17 cellular contexts compared by ENCODE assay signal in the genomic region with DNA sequence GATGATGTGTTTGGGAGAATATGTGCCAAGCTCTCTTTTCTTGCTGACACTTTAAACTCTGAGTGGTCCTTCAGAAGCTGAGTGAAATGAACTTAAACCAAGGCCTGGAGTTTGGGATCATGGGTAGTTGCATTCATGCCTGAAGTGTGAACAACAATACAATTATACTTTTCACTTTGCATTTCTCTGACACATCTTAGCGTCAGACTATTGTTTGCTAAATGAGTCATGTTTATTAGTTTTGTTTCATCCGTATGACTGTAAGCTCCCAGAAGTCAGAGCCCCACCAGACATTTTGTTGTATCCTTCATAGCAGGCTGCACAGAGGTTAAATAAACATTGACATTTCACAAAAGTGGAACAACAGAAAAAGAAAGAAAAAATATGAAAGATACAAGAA.
DNase-seq lines count a peak whose midpoint lies in the region; ATAC-seq and TF ChIP-seq lines count a peak whose summit lies in the region.
"Had no signal": no experiment of that assay in that cellular context is flagged by ENCODE, and none has a peak within 500 bp of the region (broad histone marks: within the 10 kb centered on the region; RNA-seq: fewer than 3 reads in every experiment).

No MANE protein-coding gene starts in this region.

- H4K91ac ChIP-seq in neuronal stem cell (ENCODE audit: low read depth, low read length, poor library complexity), result no peak overlapping the region

- H3K4me2 ChIP-seq in neuronal stem cell (ENCODE audit: insufficient read depth, low read length, poor library complexity, severe bottlenecking) (no peak overlapping the region), SK-N-SH (no peak overlapping the region)

- H3K9me3 ChIP-seq in neuronal stem cell (replicated peaks in 1 of 2; ENCODE audit: control insufficient read depth in 2 of 2, insufficient read depth in 1 of 2, low read depth in 1 of 2, low read length in 2 of 2) (no peaks in the 10 kb centered on the region), SK-N-SH (no peaks in the 10 kb centered on the region)
- H3K9me3 ChIP-seq: sigmoid colon, upper lobe of right lung had no signal

- H2BK12ac ChIP-seq in neuronal stem cell (ENCODE audit: low read length), result no peak overlapping the region

- H3K4ac ChIP-seq in neuronal stem cell (ENCODE audit: low read length), result no peak overlapping the region

- H3K4me3 ChIP-seq in astrocyte of the cerebellum (ENCODE audit: low read depth, low read length) (no peak overlapping the region), neuronal stem cell (ENCODE audit: low read length in 2 of 2) (no peak overlapping the region), SK-N-SH (ENCODE audit: low read depth in 2 of 2, low read length in 1 of 2) (no peak overlapping the region)
- H3K4me3 ChIP-seq: sigmoid colon, upper lobe of right lung had no signal

- no peak for TF ChIP-seq RAD21 in SK-N-SH (IDR thresholded peaks at IDR 0.05; ENCODE audit: low read length)

- no peaks in the 10 kb centered on the region for H3K79me2 ChIP-seq in SK-N-SH (ENCODE audit: insufficient read depth)

- H3K4me1 ChIP-seq in neuronal stem cell (ENCODE audit: control insufficient read depth in 2 of 2, insufficient read depth in 1 of 2, low read depth in 1 of 2, low read length in 2 of 2) (peaks cover 0 to 2% of the 10 kb centered on the region in 2 donors), SK-N-SH (ENCODE audit: control insufficient read depth in 1 of 2, insufficient read depth in 2 of 2, low read depth in 1 of 2, low read length in 1 of 2) (peaks cover 0 to 7% of the 10 kb centered on the region in 2 experiments; a peak in 2 of 4 replicates)
- H3K4me1 ChIP-seq: upper lobe of right lung had no signal

- POLR2A ChIA-PET in SK-N-SH (lab: Yijun Ruan, JAX), result no interaction called here

- no peaks in the 10 kb centered on the region for H3K27me3 ChIP-seq in neuronal stem cell (ENCODE audit: control insufficient read depth in 3 of 3, insufficient read depth in 3 of 3, low read depth in 1 of 3, low read length in 3 of 3)
- H3K27me3 ChIP-seq in SK-N-SH (ENCODE audit: insufficient read depth), result no peaks in the 10 kb centered on the region
- H3K27me3 ChIP-seq: sigmoid colon, upper lobe of right lung had no signal

- DNase-seq in AG20443 (ENCODE audit: low spot score), result peak; percentile 9
- DNase-seq in HPDE6-E6E7 (ENCODE audit: extremely low spot score), result peak; percentile 36
- peak; percentile 1 for DNase-seq in astrocyte of the cerebellum (ENCODE audit: low read depth)
- peak; percentile 3 for DNase-seq in iris pigment epithelial cell (ENCODE audit: low read depth)
- no peak for DNase-seq in neuronal stem cell (ENCODE audit: low spot score)
- no peak for DNase-seq in SK-N-SH
- DNase-seq in stimulated activated naive CD4-positive, alpha-beta T cell treated with Interleukin-2 at 50 U/mL for 16 hours (lab: John Stamatoyannopoulos, UW), result no peak
- DNase-seq: activated CD4-positive, alpha-beta T cell treated with anti-CD3 and anti-CD28 coated beads for 48 hours; activated T-cell treated with anti-CD3 and anti-CD28 coated beads, Interleukin-2, amount 50 U/mL, for 4 hours; H7; mesenchymal stem cell; NCI-H187 treated with DMSO at 0.1 percent for 48 hours; NCI-H748 treated with DMSO at 0.1 percent for 48 hours; sigmoid colon; upper lobe of right lung had no signal

- H3K36me3 ChIP-seq in neuronal stem cell (replicated peaks in 1 of 2; ENCODE audit: control insufficient read depth in 2 of 2, insufficient read depth in 2 of 2, low read length in 2 of 2) (no peaks in the 10 kb centered on the region), SK-N-SH (replicated peaks in 1 of 2; ENCODE audit: control insufficient read depth in 1 of 2, insufficient read depth in 2 of 2, low read length in 1 of 2) (no peaks in the 10 kb centered on the region)
- H3K36me3 ChIP-seq: sigmoid colon, upper lobe of right lung had no signal

- H3K9ac ChIP-seq in neuronal stem cell (ENCODE audit: low read depth, low read length, poor library complexity) (no peak overlapping the region), SK-N-SH (no peak overlapping the region)

- no peak overlapping the region for H2BK15ac ChIP-seq in neuronal stem cell (ENCODE audit: low read length)

- no peak overlapping the region for H2AK5ac ChIP-seq in neuronal stem cell (ENCODE audit: low read depth, low read length)

- H2BK5ac ChIP-seq in neuronal stem cell (ENCODE audit: low read length), result no peak overlapping the region

- H3K14ac ChIP-seq in neuronal stem cell (ENCODE audit: low read length), result no peak overlapping the region

- H3K9me2 ChIP-seq in SK-N-SH, result no peaks in the 10 kb centered on the region

- no peak overlapping the region for H4K8ac ChIP-seq in neuronal stem cell (ENCODE audit: low read depth, low read length)

- WGBS in neuronal stem cell (ENCODE audit: extremely low coverage in 2 of 2, insufficient read length in 2 of 2, insufficient replicate concordance in 1 of 2), 2 donors, result no CpG with 5 or more reads among the region's 2 CpGs
- WGBS in SK-N-SH (ENCODE audit: low lambda C conversion rate), result 58% methylated on average over 2 of the region's 2 CpGs

- no peaks in the 10 kb centered on the region for H4K20me1 ChIP-seq in SK-N-SH (ENCODE audit: insufficient read depth)

- in situ Hi-C loops in astrocyte of the cerebellum (cut with HindIII; ENCODE audit: low sequenced_read_pairs), result no loop called here

- H3F3A ChIP-seq in SK-N-SH (replicated peaks; ENCODE audit: insufficient read depth), result no peaks in the 10 kb centered on the region

- H3K27ac ChIP-seq in neuronal stem cell (replicated peaks; ENCODE audit: low read length) (no peak overlapping the region), SK-N-SH (ENCODE audit: low read depth in 2 of 2, low read length in 1 of 2) (no peak overlapping the region)
- H3K27ac ChIP-seq: HL-60, sigmoid colon, upper lobe of right lung had no signal

- no peaks in the 10 kb centered on the region for H3K79me1 ChIP-seq in neuronal stem cell (ENCODE audit: low read depth, low read length)

- TF ChIP-seq CTCF in astrocyte of the cerebellum (IDR thresholded peaks at IDR 0.05; ENCODE audit: low read depth, low read length, missing control alignments), result no peak
- TF ChIP-seq CTCF in SK-N-SH (IDR thresholded peaks at IDR 0.05), result no peak

- H3K18ac ChIP-seq in neuronal stem cell (ENCODE audit: low read length), result no peak overlapping the region

- H3K23ac ChIP-seq in neuronal stem cell (ENCODE audit: low read depth, low read length, poor library complexity), result no peak overlapping the region

- no peak overlapping the region for H2BK120ac ChIP-seq in neuronal stem cell (ENCODE audit: low read depth, low read length)

- H2AFZ ChIP-seq in neuronal stem cell (ENCODE audit: low read length) (no peak overlapping the region), SK-N-SH (ENCODE audit: low read depth) (no peak overlapping the region)

- CTCF ChIA-PET in SK-N-SH (lab: Yijun Ruan, JAX), result interaction anchor here (1.7 kb wide), 1 partner anchor 37 kb away, joined by 3 read pairs; no protein-coding TSS in a partner anchor

- TF ChIP-seq EP300 in SK-N-SH (IDR thresholded peaks at IDR 0.05; ENCODE audit: borderline replicate concordance in 1 of 2, low read depth in 1 of 2, low read length in 1 of 2), result no peak

- no peak for ATAC-seq in GM21737 (IDR thresholded peaks at IDR 0.05; ENCODE audit: unreplicated experiment)
- ATAC-seq: activated T-cell treated with anti-CD3 and anti-CD28 coated beads, Interleukin-2, amount 50 U/mL, for 4 hours; upper lobe of right lung had no signal

TF ChIP-seq in SK-N-SH, 30 proteins besides CTCF, POLR2A, EP300 and RAD21 (continues in another document):
- TF ChIP-seq, protein P1, sequence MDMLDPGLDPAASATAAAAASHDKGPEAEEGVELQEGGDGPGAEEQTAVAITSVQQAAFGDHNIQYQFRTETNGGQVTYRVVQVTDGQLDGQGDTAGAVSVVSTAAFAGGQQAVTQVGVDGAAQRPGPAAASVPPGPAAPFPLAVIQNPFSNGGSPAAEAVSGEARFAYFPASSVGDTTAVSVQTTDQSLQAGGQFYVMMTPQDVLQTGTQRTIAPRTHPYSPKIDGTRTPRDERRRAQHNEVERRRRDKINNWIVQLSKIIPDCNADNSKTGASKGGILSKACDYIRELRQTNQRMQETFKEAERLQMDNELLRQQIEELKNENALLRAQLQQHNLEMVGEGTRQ (IDR thresholded peaks at IDR 0.05; ENCODE audit: borderline replicate concordance, low read depth, low read length), result no peak
- TF ChIP-seq RFX5 (IDR thresholded peaks at IDR 0.05; ENCODE audit: low read length) (no peak), TAF1 (IDR thresholded peaks at IDR 0.05; ENCODE audit: borderline replicate concordance, low read depth, low read length) (no peak), FOXM1 (IDR thresholded peaks at IDR 0.05; ENCODE audit: low read depth) (no peak), ELF1 (IDR thresholded peaks at IDR 0.05) (no peak), GATA2 (CRISPR knock-in tag; IDR thresholded peaks at IDR 0.05) (no peak), NFIC (IDR thresholded peaks at IDR 0.05; ENCODE audit: borderline replicate concordance) (no peak), RXRA (IDR thresholded peaks at IDR 0.05; ENCODE audit: borderline replicate concordance, low read depth) (no peak), CHD2 (IDR thresholded peaks at IDR 0.05; ENCODE audit: low read length, partially characterized antibody) (no peak)
- TF ChIP-seq, protein P2, sequence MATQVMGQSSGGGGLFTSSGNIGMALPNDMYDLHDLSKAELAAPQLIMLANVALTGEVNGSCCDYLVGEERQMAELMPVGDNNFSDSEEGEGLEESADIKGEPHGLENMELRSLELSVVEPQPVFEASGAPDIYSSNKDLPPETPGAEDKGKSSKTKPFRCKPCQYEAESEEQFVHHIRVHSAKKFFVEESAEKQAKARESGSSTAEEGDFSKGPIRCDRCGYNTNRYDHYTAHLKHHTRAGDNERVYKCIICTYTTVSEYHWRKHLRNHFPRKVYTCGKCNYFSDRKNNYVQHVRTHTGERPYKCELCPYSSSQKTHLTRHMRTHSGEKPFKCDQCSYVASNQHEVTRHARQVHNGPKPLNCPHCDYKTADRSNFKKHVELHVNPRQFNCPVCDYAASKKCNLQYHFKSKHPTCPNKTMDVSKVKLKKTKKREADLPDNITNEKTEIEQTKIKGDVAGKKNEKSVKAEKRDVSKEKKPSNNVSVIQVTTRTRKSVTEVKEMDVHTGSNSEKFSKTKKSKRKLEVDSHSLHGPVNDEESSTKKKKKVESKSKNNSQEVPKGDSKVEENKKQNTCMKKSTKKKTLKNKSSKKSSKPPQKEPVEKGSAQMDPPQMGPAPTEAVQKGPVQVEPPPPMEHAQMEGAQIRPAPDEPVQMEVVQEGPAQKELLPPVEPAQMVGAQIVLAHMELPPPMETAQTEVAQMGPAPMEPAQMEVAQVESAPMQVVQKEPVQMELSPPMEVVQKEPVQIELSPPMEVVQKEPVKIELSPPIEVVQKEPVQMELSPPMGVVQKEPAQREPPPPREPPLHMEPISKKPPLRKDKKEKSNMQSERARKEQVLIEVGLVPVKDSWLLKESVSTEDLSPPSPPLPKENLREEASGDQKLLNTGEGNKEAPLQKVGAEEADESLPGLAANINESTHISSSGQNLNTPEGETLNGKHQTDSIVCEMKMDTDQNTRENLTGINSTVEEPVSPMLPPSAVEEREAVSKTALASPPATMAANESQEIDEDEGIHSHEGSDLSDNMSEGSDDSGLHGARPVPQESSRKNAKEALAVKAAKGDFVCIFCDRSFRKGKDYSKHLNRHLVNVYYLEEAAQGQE (IDR thresholded peaks at IDR 0.05; ENCODE audit: low read depth, low read length), result no peak

Comparison
In these comparisons a context has a peak if more than half of its experiments do, and no peak if none do; other contexts are left out.
1. DNase-seq: peak in AG20443 (single experiment), HPDE6-E6E7 (single experiment), astrocyte of the cerebellum (single experiment) and iris pigment epithelial cell (single experiment); none in neuronal stem cell (single experiment), SK-N-SH (single experiment) and stimulated activated naive CD4-positive, alpha-beta T cell treated with Interleukin-2 at 50 U/mL for 16 hours (single experiment).